ENCODE assay signal across 8 cellular contexts in the genomic region with DNA sequence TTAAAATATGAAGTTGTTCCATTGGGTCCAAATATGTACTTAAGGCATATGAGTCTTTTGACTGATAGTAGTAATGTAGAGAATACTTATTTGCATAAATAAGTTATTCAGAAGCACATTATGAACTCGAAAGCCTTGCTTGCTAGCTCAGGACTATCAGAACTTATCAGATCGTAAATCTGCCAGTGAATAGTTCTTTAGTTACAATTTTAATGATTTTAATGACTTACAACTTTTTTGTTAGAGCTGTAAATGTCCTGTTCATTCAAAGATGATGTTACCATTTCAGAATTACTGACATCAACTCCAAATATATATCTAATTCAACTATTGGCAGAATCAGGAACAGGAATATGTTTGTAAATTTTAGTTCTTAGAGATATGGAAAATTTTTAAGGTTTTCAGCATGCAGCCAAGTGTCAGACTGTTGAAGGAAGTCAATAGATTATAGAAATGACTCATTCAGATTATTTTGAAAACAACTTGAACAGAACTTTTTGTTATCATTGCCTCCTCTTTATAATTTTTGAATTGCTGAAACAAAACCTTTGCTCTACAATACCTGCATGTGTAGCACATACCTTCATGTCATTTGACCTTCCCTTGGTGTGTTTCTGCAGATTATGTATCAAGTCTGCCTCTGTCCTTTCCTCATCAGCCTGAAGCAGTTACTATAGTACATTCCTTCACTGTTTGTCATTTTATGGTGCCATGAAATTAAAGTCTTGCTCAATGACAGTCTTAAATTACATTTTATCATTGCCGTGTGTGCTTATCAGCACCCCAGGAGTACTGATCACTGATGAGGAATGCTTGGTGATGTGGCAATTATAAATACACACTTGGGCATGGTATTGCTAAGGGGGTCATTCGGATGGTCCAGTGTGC. TPM values are rescaled to one million over a fixed set of nuclear protein-coding genes. Genes with fewer than 3 reads are reported as not detected.
DNase-seq lines count a peak whose midpoint lies in the region; ATAC-seq, FAIRE-seq and TF ChIP-seq lines count a peak whose summit lies in the region.
"Had no signal": no experiment of that assay in that cellular context is flagged by ENCODE, and none has a peak within 500 bp of the region (broad histone marks: within the 10 kb centered on the region; RNA-seq: fewer than 3 reads in every experiment).

No MANE protein-coding gene starts in this region.

- H3K4me1 ChIP-seq in Panc1 (ENCODE audit: control insufficient read depth, insufficient read depth, low read length) (peaks cover 24% of the 10 kb centered on the region), pancreas (peaks cover 0 to 16% (median 13%) of the 10 kb centered on the region in 3 donors)

- 36 to 38% methylated on average over 4 of the region's 4 CpGs for WGBS in pancreas, 2 donors

- in situ Hi-C loops in Panc1 (cut with HindIII; ENCODE audit: low pct_unique_long_range_greater_than_20kb, low sequenced_read_pairs): no loop called here

- peak overlapping the region; percentile 44; the same call in 1 of the 2 replicates for H3K27ac ChIP-seq in Panc1 (ENCODE audit: low read length)
- peak overlapping the region; percentile 14 for H3K27ac ChIP-seq in epithelial cell of prostate
- peak overlapping the region in 2 of 4 donors; percentile 25 to 34 for H3K27ac ChIP-seq in pancreas

- H3K36me3 ChIP-seq in Panc1 (ENCODE audit: control insufficient read depth, insufficient read depth, low read length) (0 out of 2 replicates have a peak, but pooled peaks cover 2% of the 10 kb centered on the region), pancreas (no peaks in the 10 kb centered on the region)

- FAIRE-seq in pancreas (lab: Jason Lieb, UNC): no peak

- H3K9me3 ChIP-seq in Panc1 (ENCODE audit: control insufficient read depth, insufficient read depth, low read depth, low read length) (no peaks in the 10 kb centered on the region), pancreas (no peaks in the 10 kb centered on the region)

- no peak for TF ChIP-seq CTCF in Panc1 (IDR thresholded peaks at IDR 0.05)
- TF ChIP-seq CTCF in pancreas (IDR thresholded peaks at IDR 0.05): no peak

- ATAC-seq in Panc1 (peak; percentile 88), pancreas (peak; percentile 66 to 74 (median 72)), GM21576 (IDR thresholded peaks at IDR 0.05; ENCODE audit: unreplicated experiment) (no peak)

- H3K27me3 ChIP-seq in Panc1 (ENCODE audit: control insufficient read depth, insufficient read depth, low read length) (no peaks in the 10 kb centered on the region), pancreas (no peaks in the 10 kb centered on the region)

- peak; percentile 77 for DNase-seq in GM04503 (ENCODE audit: low read depth)
- DNase-seq in Panc1 (ENCODE audit: low read depth, low spot score): no peak
- peak; percentile 12 for DNase-seq in epithelial cell of prostate (ENCODE audit: low read depth, low spot score)
- no peak for DNase-seq in pancreas
- no peak for DNase-seq in T1000 (lab: John Stamatoyannopoulos, UW)
- DNase-seq in activated CD8-positive, alpha-beta memory T cell treated with anti-CD3 and anti-CD28 coated beads for 24 hours: no peak
- DNase-seq: NCI-H1436 had no signal

- CTCF ChIA-PET in Panc1 (lab: Charles Lee): no interaction called here

- no TSS peak for BruUV-seq in Panc1 (replicated peaks; lab: Mats Ljungman, UMichigan)

- POLR2A ChIA-PET in Panc1 (lab: Charles Lee): no interaction called here

- intact Hi-C loops in Panc1 (cut with micrococcal nuclease; ENCODE audit: unreplicated experiment) (no loop called here), pancreas (cut with DNase I) (no loop called here)

- H3K4me3 ChIP-seq in Panc1 (ENCODE audit: low read depth in 2 of 2, low read length in 2 of 2) (no peak overlapping the region), pancreas (no peak overlapping the region)

RNA-seq across cellular contexts. Expression of a gene that starts 44.9 kb away (rescaled TPM):
- total RNA-seq in Panc1 (2021; ENCODE audit: unreplicated experiment): 43.3 TPM
- polyA plus RNA-seq in Panc1 (2012; ENCODE audit: insufficient read length): 28.5 TPM
- total RNA-seq in pancreas: 10 to 100 TPM in 4 of 6 donors, 1 to 10 TPM in 2; 8.0 to 27.1 (median 12.0) TPM
- 1 to 10 TPM; 3.8 to 7.9 TPM for polyA plus RNA-seq in pancreas

Comparison
In these comparisons a context has a peak if more than half of its experiments do, and no peak if none do; other contexts are left out.
1. DNase-seq: peak in GM04503 (single experiment) and epithelial cell of prostate (single experiment); none in Panc1 (single experiment), pancreas (0 of 6), T1000 (single experiment) and activated CD8-positive, alpha-beta memory T cell treated with anti-CD3 and anti-CD28 coated beads for 24 hours (single experiment).